In the genomic region with DNA sequence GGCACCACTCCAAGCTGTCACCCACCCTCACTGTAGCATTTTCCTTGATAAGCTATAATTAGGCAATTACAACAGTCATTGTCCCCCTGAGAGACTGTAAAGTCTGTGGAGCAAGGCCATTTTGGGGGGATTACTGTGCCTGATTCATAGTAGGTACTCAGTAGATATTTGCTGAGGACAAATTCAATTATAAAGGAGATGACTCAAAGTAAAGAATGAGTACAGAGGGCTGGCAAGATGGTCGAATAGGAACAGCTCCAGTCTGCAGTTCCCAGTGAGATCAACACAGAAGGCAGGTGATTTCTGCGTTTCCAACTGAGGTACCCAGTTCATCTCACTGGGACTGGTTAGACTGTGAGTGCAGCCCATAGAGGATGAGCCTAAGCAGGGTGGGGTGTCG, we compare ENCODE assay signal across 30 cellular contexts. TPM values are rescaled to one million over a fixed set of nuclear protein-coding genes. Genes with fewer than 3 reads are reported as not detected.
"Had no signal": no experiment of that assay in that cellular context is flagged by ENCODE, and none has a peak within 500 bp of the region (broad histone marks: within the 10 kb centered on the region; RNA-seq: fewer than 3 reads in every experiment).

No MANE protein-coding gene starts in this region.

- DNase-seq: activated CD4-positive, alpha-beta T cell treated with anti-CD3 and anti-CD28 coated beads, Interleukin-2, amount 10 ng/mL, durations not matched to agents 24 days and 14 days; activated CD4-positive, alpha-beta T cell treated with anti-CD3 and anti-CD28 coated beads, Interleukin-2, amount 50 U/mL, for 4 hours; activated CD8-positive, alpha-beta T cell treated with anti-CD3 and anti-CD28 coated beads for 36 hours; activated effector memory CD4-positive, alpha-beta T cell treated with anti-CD3 and anti-CD28 coated beads, Interleukin-2, amount 50 U/mL, for 16 hours; activated naive CD4-positive, alpha-beta T cell; activated naive CD4-positive, alpha-beta T cell treated with anti-CD3 and anti-CD28 coated beads, Interleukin-2, amount 50 U/mL, for 16 hours; activated naive CD8-positive, alpha-beta T cell treated with anti-CD3 and anti-CD28 coated beads for 36 hours; activated T-cell treated with anti-CD3 and anti-CD28 coated beads, Interleukin-2, amount 50 U/mL, for 1 hour; activated T-cell treated with anti-CD3 and anti-CD28 coated beads, Interleukin-2, amount 50 U/mL, for 72 hours; amniotic stem cell; aorta; brain microvascular endothelial cell; colonic mucosa; Karpas-422; NCI-H1436 treated with DMSO at 0.1 percent for 48 hours; NCI-H1694 treated with DMSO at 0.1 percent for 48 hours; NCI-H2029; NCI-H2171 treated with DMSO at 0.1 percent for 48 hours; NCI-H345; NCI-H524 treated with DMSO at 0.1 percent for 48 hours; Right ventricle myocardium superior; T1000 had no signal

- H3K36me3 ChIP-seq: brain microvascular endothelial cell, cardiac muscle cell, colonic mucosa had no signal

- H3K27me3 ChIP-seq: brain microvascular endothelial cell, cardiac muscle cell, colonic mucosa had no signal

- H3K4me3 ChIP-seq: cardiac muscle cell, colonic mucosa, SK-N-MC had no signal

- ATAC-seq: activated CD8-positive, alpha-beta T cell treated with anti-CD3 and anti-CD28 coated beads for 36 hours; activated T-cell treated with anti-CD3 and anti-CD28 coated beads, Interleukin-2, amount 50 U/mL, for 72 hours; activated T-helper 17 cell treated with anti-CD3 and anti-CD28 coated beads, Interleukin-2, amount 50 U/mL, for 72 hours had no signal

RNA-seq across cellular contexts. Expression of a gene that starts 42.0 kb away (rescaled TPM):
- total RNA-seq: activated CD4-positive, alpha-beta T cell treated with anti-CD3 and anti-CD28 coated beads, Interleukin-2, amount 10 ng/mL, durations not matched to agents 24 days and 14 days; activated CD8-positive, alpha-beta memory T cell treated with anti-CD3 and anti-CD28 coated beads for 36 hours; activated CD8-positive, alpha-beta T cell treated with anti-CD3 and anti-CD28 coated beads for 36 hours; activated naive CD8-positive, alpha-beta T cell treated with anti-CD3 and anti-CD28 coated beads for 36 hours; activated T-helper 17 cell treated with anti-CD3 and anti-CD28 coated beads, Interleukin-2, amount 50 U/mL, for 72 hours; MCF 10A; NCI-H460; OCI-LY7; T-helper 1 cell treated with Interleukin-12 subunit alpha and Interleukin-12 subunit beta and Interleukin-4 antibody, amounts not matched to agents 30 ng/mL and 1 ng/mL, for 36 hours had no signal
